Comparison of ENCODE assay signal across 26 cellular contexts in genomic region chr15:84956199-84956598, GRCh38.
"Had no signal": no experiment of that assay in that cellular context is flagged by ENCODE, and none has a peak within 500 bp of the region (broad histone marks: within the 10 kb centered on the region; RNA-seq: fewer than 3 reads in every experiment).

No MANE protein-coding gene starts in this region.

- ATAC-seq: activated CD4-positive, CD25-positive, alpha-beta regulatory T cell treated with anti-CD3 and anti-CD28 coated beads, Interleukin-2, amount 50 U/mL, for 24 hours; activated CD8-positive, alpha-beta T cell treated with anti-CD3 and anti-CD28 coated beads for 36 hours; activated naive CD4-positive, alpha-beta T cell treated with anti-CD3 and anti-CD28 coated beads, Interleukin-2, amount 50 U/mL, for 72 hours; activated naive CD8-positive, alpha-beta T cell treated with anti-CD3 and anti-CD28 coated beads, Interleukin-2, amount 50 U/mL, for 24 hours had no signal

- DNase-seq: activated CD4-positive, alpha-beta T cell treated with anti-CD3 and anti-CD28 coated beads for 4 hours; activated CD8-positive, alpha-beta memory T cell treated with anti-CD3 and anti-CD28 coated beads, Interleukin-2, amount 50 U/mL, for 4 hours; activated CD8-positive, alpha-beta T cell treated with anti-CD3 and anti-CD28 coated beads for 36 hours; activated naive CD8-positive, alpha-beta T cell treated with anti-CD3 and anti-CD28 coated beads, Interleukin-2, amount 50 U/mL, for 24 hours; activated T-cell treated with anti-CD3 and anti-CD28 coated beads, Interleukin-2, amount 50 U/mL, for 72 hours; amniotic stem cell; body of pancreas; central memory CD4-positive, alpha-beta T cell; Kasumi-1; NCI-H1092 treated with DMSO at 0.1 percent for 48 hours; NCI-H1694; NCI-H2029; NCI-H2107; NCI-H345; NCI-H510A; NCI-H82; OCI-M1; Peyer's patch; Right ventricle myocardium superior; SJCRH30 had no signal

- H3K27ac ChIP-seq: ascending aorta, body of pancreas, Peyer's patch, RWPE1, SJCRH30 had no signal

- H3K4me3 Mint-ChIP-seq: activated CD8-positive, alpha-beta T cell treated with anti-CD3 and anti-CD28 coated beads for 36 hours; activated naive CD8-positive, alpha-beta T cell treated with anti-CD3 and anti-CD28 coated beads, Interleukin-2, amount 50 U/mL, for 24 hours; T-helper 1 cell treated with Interleukin-12 subunit alpha and Interleukin-12 subunit beta and Interleukin-4 antibody, amounts not matched to agents 30 μg/mL and 1 μg/mL, for 36 hours had no signal

- H3K36me3 ChIP-seq: ascending aorta, Peyer's patch, SJCRH30 had no signal

- H3K4me3 ChIP-seq: body of pancreas, SJCRH30 had no signal

- H3K9me3 Mint-ChIP-seq: activated CD8-positive, alpha-beta T cell treated with anti-CD3 and anti-CD28 coated beads for 36 hours; activated naive CD4-positive, alpha-beta T cell treated with anti-CD3 and anti-CD28 coated beads, Interleukin-2, amount 50 U/mL, for 72 hours; activated naive CD8-positive, alpha-beta T cell treated with anti-CD3 and anti-CD28 coated beads, Interleukin-2, amount 50 U/mL, for 24 hours; activated T-cell treated with anti-CD3 and anti-CD28 coated beads, Interleukin-2, amount 50 U/mL, for 72 hours; T-helper 1 cell treated with Interleukin-12 subunit alpha and Interleukin-12 subunit beta and Interleukin-4 antibody, amounts not matched to agents 30 μg/mL and 1 μg/mL, for 36 hours had no signal

- H3K27me3 ChIP-seq: ascending aorta, body of pancreas, Peyer's patch, SJCRH30 had no signal

- H3K36me3 Mint-ChIP-seq: activated naive CD4-positive, alpha-beta T cell treated with anti-CD3 and anti-CD28 coated beads, Interleukin-2, amount 50 U/mL, for 72 hours had no signal

- H3K9me3 ChIP-seq: ascending aorta, body of pancreas, Peyer's patch had no signal

- H3K4me1 ChIP-seq: body of pancreas, Peyer's patch, SJCRH30 had no signal

- H3K27ac Mint-ChIP-seq: activated CD8-positive, alpha-beta T cell treated with anti-CD3 and anti-CD28 coated beads for 36 hours; activated naive CD4-positive, alpha-beta T cell treated with anti-CD3 and anti-CD28 coated beads, Interleukin-2, amount 50 U/mL, for 72 hours; activated naive CD8-positive, alpha-beta T cell treated with anti-CD3 and anti-CD28 coated beads, Interleukin-2, amount 50 U/mL, for 24 hours; activated T-cell treated with anti-CD3 and anti-CD28 coated beads, Interleukin-2, amount 50 U/mL, for 72 hours; T-helper 1 cell treated with Interleukin-12 subunit alpha and Interleukin-12 subunit beta and Interleukin-4 antibody, amounts not matched to agents 30 μg/mL and 1 μg/mL, for 36 hours had no signal

- FAIRE-seq: bronchial epithelial cell had no signal
